20 cellular contexts compared by ENCODE assay signal in the genomic region with DNA sequence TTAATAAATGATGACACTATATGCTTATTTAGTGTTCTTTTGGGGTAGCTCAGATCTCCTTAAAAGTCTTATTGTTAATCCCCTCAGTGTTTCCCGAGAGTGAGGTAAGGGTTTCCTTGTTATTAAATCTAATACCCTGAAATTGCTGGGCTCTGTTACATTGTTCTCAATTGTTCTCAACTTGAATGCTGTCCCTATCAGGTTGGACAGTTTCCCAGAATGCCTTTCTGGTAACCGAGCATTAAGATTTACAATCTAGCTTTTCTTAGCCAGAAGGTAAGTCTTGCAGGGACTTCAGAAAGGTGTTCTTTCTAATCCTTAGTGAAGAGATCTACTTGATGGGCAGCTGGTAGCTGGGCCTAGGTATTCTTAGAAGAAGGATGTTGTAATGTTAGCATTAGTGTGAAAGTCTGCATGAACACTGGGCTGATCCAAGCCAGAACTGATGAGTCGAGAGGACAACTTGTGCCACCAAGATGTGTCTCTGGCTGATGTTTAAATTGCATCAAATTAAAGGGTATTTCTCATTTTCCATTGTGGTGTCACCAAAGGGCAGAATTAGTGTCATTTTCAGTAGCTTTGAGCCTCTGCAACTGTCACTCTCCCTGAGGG.
"Had no signal": no experiment of that assay in that cellular context is flagged by ENCODE, and none has a peak within 500 bp of the region (broad histone marks: within the 10 kb centered on the region; RNA-seq: fewer than 3 reads in every experiment).

No MANE protein-coding gene starts in this region.

- DNase-seq: activated CD4-positive, alpha-beta T cell treated with anti-CD3 and anti-CD28 coated beads, Interleukin-2, amount 50 U/mL, for 1 hour; activated CD4-positive, CD25-positive, alpha-beta regulatory T cell treated with anti-CD3 and anti-CD28 coated beads, Interleukin-2, amount 50 U/mL, for 72 hours; activated naive CD4-positive, alpha-beta T cell; activated naive CD8-positive, alpha-beta T cell treated with anti-CD3 and anti-CD28 coated beads, Interleukin-2, amount 10 ng/mL, durations not matched to agents 7 days and 5 days; amygdala; colonic mucosa; erythroblast; pancreas; stimulated activated naive CD4-positive, alpha-beta T cell treated with Interleukin-2 at 50 U/mL for 16 hours; T-cell; T1000; transverse colon; uterus had no signal

- H3K27me3 Mint-ChIP-seq: activated naive CD8-positive, alpha-beta T cell treated with anti-CD3 and anti-CD28 coated beads, Interleukin-2, amount 10 ng/mL, durations not matched to agents 7 days and 5 days; brain; central memory CD8-positive, alpha-beta T cell; natural killer cell treated with Interleukin-12 subunit alpha and Interleukin-12 subunit beta and Interleukin-15 and Interleukin-18, amount 100 ng/mL, for 72 hours; T-cell had no signal

- H3K4me3 Mint-ChIP-seq: activated naive CD8-positive, alpha-beta T cell treated with anti-CD3 and anti-CD28 coated beads, Interleukin-2, amount 10 ng/mL, durations not matched to agents 7 days and 5 days; activated T-helper 1 cell treated with anti-CD3 and anti-CD28 coated beads, Interleukin-12 subunit alpha, Interleukin-12 subunit beta, Interleukin-2, Interleukin-4 antibody, amounts not matched to agents 30 ng/mL and 10 ng/mL and 1 ng/mL, durations not matched to agents 14 hours and 24 hours and 36 hours; brain; central memory CD8-positive, alpha-beta T cell; natural killer cell treated with Interleukin-12 subunit alpha and Interleukin-12 subunit beta and Interleukin-15 and Interleukin-18, amount 100 ng/mL, for 72 hours; T-cell had no signal

- H3K4me1 ChIP-seq: colonic mucosa, pancreas, transverse colon, uterus had no signal

- H3K9me3 Mint-ChIP-seq: activated naive CD8-positive, alpha-beta T cell treated with anti-CD3 and anti-CD28 coated beads, Interleukin-2, amount 10 ng/mL, durations not matched to agents 7 days and 5 days; activated T-helper 1 cell treated with anti-CD3 and anti-CD28 coated beads, Interleukin-12 subunit alpha, Interleukin-12 subunit beta, Interleukin-2, Interleukin-4 antibody, amounts not matched to agents 30 ng/mL and 10 ng/mL and 1 ng/mL, durations not matched to agents 14 hours and 24 hours and 36 hours; brain; central memory CD8-positive, alpha-beta T cell; natural killer cell treated with Interleukin-12 subunit alpha and Interleukin-12 subunit beta and Interleukin-15 and Interleukin-18, amount 100 ng/mL, for 72 hours; T-cell had no signal

- H3K9me3 ChIP-seq: colonic mucosa, neutrophil, pancreas, transverse colon, uterus had no signal

- H3K27me3 ChIP-seq: colonic mucosa, neutrophil, pancreas, transverse colon, uterus had no signal

- ATAC-seq: natural killer cell treated with Interleukin-12 subunit alpha and Interleukin-12 subunit beta and Interleukin-15 and Interleukin-18, amount 100 ng/mL, for 72 hours; SK-N-SH treated with all-trans-retinoic acid at 6 μM for 48 hours; T-cell had no signal

- H3K27ac Mint-ChIP-seq: activated naive CD8-positive, alpha-beta T cell treated with anti-CD3 and anti-CD28 coated beads, Interleukin-2, amount 10 ng/mL, durations not matched to agents 7 days and 5 days; activated T-helper 1 cell treated with anti-CD3 and anti-CD28 coated beads, Interleukin-12 subunit alpha, Interleukin-12 subunit beta, Interleukin-2, Interleukin-4 antibody, amounts not matched to agents 30 ng/mL and 10 ng/mL and 1 ng/mL, durations not matched to agents 14 hours and 24 hours and 36 hours; brain; natural killer cell treated with Interleukin-12 subunit alpha and Interleukin-12 subunit beta and Interleukin-15 and Interleukin-18, amount 100 ng/mL, for 72 hours; T-cell had no signal

- H3K36me3 ChIP-seq: colonic mucosa, neutrophil, pancreas, transverse colon, uterus had no signal

- H3K4me3 ChIP-seq: colonic mucosa, lung, pancreas, transverse colon, uterus had no signal

- FAIRE-seq: pancreas had no signal

- H3K27ac ChIP-seq: colonic mucosa, neutrophil, pancreas, transverse colon, uterus had no signal
